Comparison of ENCODE assay signal across 13 cellular contexts in genomic region chr5:32805966-32806626, GRCh38.
DNase-seq lines count a peak whose midpoint lies in the region; ATAC-seq, FAIRE-seq and TF ChIP-seq lines count a peak whose summit lies in the region.
"Had no signal": no experiment of that assay in that cellular context is flagged by ENCODE, and none has a peak within 500 bp of the region (broad histone marks: within the 10 kb centered on the region; RNA-seq: fewer than 3 reads in every experiment).

No MANE protein-coding gene starts in this region.

- no peaks in the 10 kb centered on the region for H3K27me3 Mint-ChIP-seq in WTC11 (ENCODE audit: low read depth)
- no peaks in the 10 kb centered on the region for H3K27me3 Mint-ChIP-seq in activated CD4-positive, alpha-beta T cell treated with anti-CD3 and anti-CD28 coated beads for 36 hours
- H3K27me3 Mint-ChIP-seq: activated B cell treated with CpG ODN at 0.5 μM for 24 hours; B cell; naive thymus-derived CD8-positive, alpha-beta T cell; stimulated activated naive CD8-positive, alpha-beta T cell treated with anti-CD3 and anti-CD28 coated beads, Interleukin-15, amount 100 ng/mL, for 72 hours had no signal

- no peak for FAIRE-seq in HepG2 (lab: Jason Lieb, UNC)

- no peak overlapping the region for H3K4me3 ChIP-seq in HepG2 (replicated peaks in 1 of 3; ENCODE audit: insufficient read depth in 1 of 3, low read depth in 2 of 3, low read length in 3 of 3)
- no peak overlapping the region for H3K4me3 ChIP-seq in right lobe of liver

- peaks cover 32% of the 10 kb centered on the region for H3K9me3 Mint-ChIP-seq in WTC11
- H3K9me3 Mint-ChIP-seq in activated CD4-positive, alpha-beta T cell treated with anti-CD3 and anti-CD28 coated beads for 36 hours (ENCODE audit: low read depth): peaks cover 10% of the 10 kb centered on the region

- TF ChIP-seq EP300 in HepG2 (IDR thresholded peaks at IDR 0.05; ENCODE audit: low read depth in 2 of 2, low read length in 2 of 2) (no peak), HepG2 (CRISPR knock-in tag; IDR thresholded peaks at IDR 0.05; ENCODE audit: borderline replicate concordance) (no peak)

- H3K9ac ChIP-seq in HepG2 (ENCODE audit: insufficient read depth, low read depth, low read length): no peak overlapping the region

- TF ChIP-seq POLR2A in HepG2 (IDR thresholded peaks at IDR 0.05; ENCODE audit: insufficient read depth in 1 of 2, low read depth in 2 of 2, low read length in 2 of 2): no peak
- TF ChIP-seq POLR2A in right lobe of liver (IDR thresholded peaks at IDR 0.05): no peak

- H3K27ac ChIP-seq in HepG2 (ENCODE audit: extremely low read length, insufficient read depth, low read length) (no peak overlapping the region), right lobe of liver (no peak overlapping the region)

- H3K4me1 ChIP-seq in HepG2 (ENCODE audit: insufficient read depth, low read length) (no peaks in the 10 kb centered on the region), right lobe of liver (peaks cover 0 to 2% (median 0%) of the 10 kb centered on the region in 4 donors)

- H3K79me2 ChIP-seq in HepG2 (ENCODE audit: insufficient read depth, low read length): no peaks in the 10 kb centered on the region

- TF ChIP-seq RAD21 in HepG2 (CRISPR knock-in tag; IDR thresholded peaks at IDR 0.05): no peak

- H2AFZ ChIP-seq in HepG2 (ENCODE audit: low read length): no peak overlapping the region

- H3K27me3 ChIP-seq in HepG2 (ENCODE audit: control insufficient read depth in 1 of 2, insufficient read depth in 2 of 2, low read length in 2 of 2) (no peaks in the 10 kb centered on the region), right lobe of liver (no peaks in the 10 kb centered on the region)

- ATAC-seq in HepG2 (no peak), right lobe of liver (no peak), WTC11 (no peak), GM21619 (IDR thresholded peaks at IDR 0.05; ENCODE audit: unreplicated experiment) (no peak)
- ATAC-seq in activated CD4-positive, alpha-beta T cell treated with anti-CD3 and anti-CD28 coated beads for 36 hours: no peak
- ATAC-seq: naive thymus-derived CD8-positive, alpha-beta T cell; stimulated activated naive CD8-positive, alpha-beta T cell treated with anti-CD3 and anti-CD28 coated beads, Interleukin-15, amount 100 ng/mL, for 72 hours had no signal

- BruUV-seq in HepG2 (replicated peaks; lab: Mats Ljungman, UMichigan): no TSS peak

- H4K20me1 ChIP-seq in HepG2 (ENCODE audit: insufficient read depth, low read length): no peaks in the 10 kb centered on the region

- WGBS in HepG2 (ENCODE audit: low lambda C conversion rate): 1% methylated on average over 6 of the region's 6 CpGs
- WGBS in right lobe of liver (ENCODE audit: insufficient coverage, low coverage, low lambda C conversion rate, missing lambda C conversion rate): 21% methylated on average over 6 of the region's 6 CpGs

- in situ Hi-C loops in HepG2 (cut with HindIII; ENCODE audit: extremely low pct_ligation_motif_present, low pct_unique_long_range_greater_than_20kb): no loop called here

- POLR2A ChIA-PET in HepG2 (lab: Yijun Ruan, JAX) (no interaction called here), WTC11 (lab: Charles Lee) (interaction anchor here (0.7 kb wide), 1 partner anchor 28 kb away, joined by 3 read pairs; no protein-coding TSS in a partner anchor)
- POLR2A ChIA-PET in activated CD4-positive, alpha-beta T cell treated with anti-CD3 and anti-CD28 coated beads for 36 hours (lab: Charles Lee): no interaction called here

- intact Hi-C loops in HepG2 (cut with micrococcal nuclease; ENCODE audit: unreplicated experiment): no loop called here
- intact Hi-C loops in right lobe of liver (cut with DNase I): no loop called here
- intact Hi-C loops in activated CD4-positive, alpha-beta T cell treated with anti-CD3 and anti-CD28 coated beads for 36 hours (cut with DNase I, micrococcal nuclease): no loop called here

- H3K27ac Mint-ChIP-seq in WTC11: no peak overlapping the region
- H3K27ac Mint-ChIP-seq in activated CD4-positive, alpha-beta T cell treated with anti-CD3 and anti-CD28 coated beads for 36 hours: no peak overlapping the region
- H3K27ac Mint-ChIP-seq: activated B cell treated with CpG ODN at 0.5 μM for 24 hours; B cell; naive thymus-derived CD8-positive, alpha-beta T cell; stimulated activated naive CD8-positive, alpha-beta T cell treated with anti-CD3 and anti-CD28 coated beads, Interleukin-15, amount 100 ng/mL, for 72 hours had no signal

- CTCF ChIA-PET in HepG2 (lab: Yijun Ruan, JAX; ENCODE audit: low intra/inter-chr PET ratio, low total read pairs) (no interaction called here), WTC11 (lab: Charles Lee) (no interaction called here)
- CTCF ChIA-PET in activated CD4-positive, alpha-beta T cell treated with anti-CD3 and anti-CD28 coated beads for 36 hours (lab: Charles Lee): interaction anchor here (0.6 kb wide), 1 partner anchor 28 kb away, joined by 5 read pairs; no protein-coding TSS in a partner anchor

- DNase-seq in HepG2 (ENCODE audit: low spot score) (no peak), right lobe of liver (no peak), amniotic stem cell (lab: John Stamatoyannopoulos, UW) (peak; percentile 68), islet precursor cell (peak; percentile 59), SIG-M5 treated with dmso at 0.1 percent for 504 hours (lab: John Stamatoyannopoulos, UW; ENCODE audit: unreplicated experiment) (no peak), WTC11 (ENCODE audit: low spot score) (no peak)
- DNase-seq in activated CD4-positive, alpha-beta T cell treated with anti-CD3 and anti-CD28 coated beads for 36 hours: no peak
- DNase-seq: activated B cell treated with CpG ODN at 0.5 μM for 24 hours; naive thymus-derived CD8-positive, alpha-beta T cell; NCI-H1417; stimulated activated naive CD8-positive, alpha-beta T cell treated with anti-CD3 and anti-CD28 coated beads, Interleukin-15, amount 100 ng/mL, for 72 hours had no signal

- H3K36me3 ChIP-seq in HepG2 (replicated peaks in 1 of 2; ENCODE audit: control insufficient read depth in 1 of 2, insufficient read depth in 2 of 2, low read length in 2 of 2) (no peaks in the 10 kb centered on the region), right lobe of liver (no peaks in the 10 kb centered on the region)

- H3K4me3 Mint-ChIP-seq in WTC11: no peak overlapping the region
- H3K4me3 Mint-ChIP-seq in activated CD4-positive, alpha-beta T cell treated with anti-CD3 and anti-CD28 coated beads for 36 hours: no peak overlapping the region
- H3K4me3 Mint-ChIP-seq: activated B cell treated with CpG ODN at 0.5 μM for 24 hours; B cell; naive thymus-derived CD8-positive, alpha-beta T cell; stimulated activated naive CD8-positive, alpha-beta T cell treated with anti-CD3 and anti-CD28 coated beads, Interleukin-15, amount 100 ng/mL, for 72 hours had no signal

- no peaks in the 10 kb centered on the region for H3K4me1 Mint-ChIP-seq in WTC11
- no peaks in the 10 kb centered on the region for H3K4me1 Mint-ChIP-seq in activated CD4-positive, alpha-beta T cell treated with anti-CD3 and anti-CD28 coated beads for 36 hours
- H3K4me1 Mint-ChIP-seq: activated B cell treated with CpG ODN at 0.5 μM for 24 hours; B cell; naive thymus-derived CD8-positive, alpha-beta T cell; stimulated activated naive CD8-positive, alpha-beta T cell treated with anti-CD3 and anti-CD28 coated beads, Interleukin-15, amount 100 ng/mL, for 72 hours had no signal

- H3K36me3 Mint-ChIP-seq in WTC11: no peaks in the 10 kb centered on the region; the same call in 1 of the 2 replicates
- H3K36me3 Mint-ChIP-seq in activated CD4-positive, alpha-beta T cell treated with anti-CD3 and anti-CD28 coated beads for 36 hours (ENCODE audit: low read depth): no peaks in the 10 kb centered on the region

- no peak overlapping the region for H3K4me2 ChIP-seq in HepG2 (ENCODE audit: low read depth, low read length)

- TF ChIP-seq CTCF in HepG2 (CRISPR knock-in tag; IDR thresholded peaks at IDR 0.05) (no peak), right lobe of liver (IDR thresholded peaks at IDR 0.05) (no peak), WTC11 (IDR thresholded peaks at IDR 0.05) (no peak)

- H3K9me3 ChIP-seq in HepG2 (ENCODE audit: low read length): no peaks in the 10 kb centered on the region
- no peaks in the 10 kb centered on the region for H3K9me3 ChIP-seq in right lobe of liver

TF ChIP-seq in HepG2, 621 proteins besides CTCF, POLR2A, EP300 and RAD21:
- TF ChIP-seq ATF7 (IDR thresholded peaks at IDR 0.05) (peak; percentile 42; the same call in 1 of the 2 replicates), ATF7 (CRISPR knock-in tag; IDR thresholded peaks at IDR 0.05) (no peak), ZNF138 (CRISPR knock-in tag; IDR thresholded peaks at IDR 0.05; ENCODE audit: low read depth) (no peak)

TF ChIP-seq in WTC11, 78 proteins besides CTCF, POLR2A, EP300 and RAD21:
- no peak for TF ChIP-seq NFATC4 (CRISPR knock-in tag; IDR thresholded peaks at IDR 0.05)

Comparison
In these comparisons a context has a peak if more than half of its experiments do, and no peak if none do; other contexts are left out.
1. DNase-seq: peak in amniotic stem cell (single experiment) and islet precursor cell (single experiment); none in HepG2 (single experiment), right lobe of liver (0 of 3), SIG-M5 treated with dmso at 0.1 percent for 504 hours (single experiment), WTC11 (single experiment) and activated CD4-positive, alpha-beta T cell treated with anti-CD3 and anti-CD28 coated beads for 36 hours (single experiment).